ENCODE assay signal across 8 cellular contexts in the genomic region with DNA sequence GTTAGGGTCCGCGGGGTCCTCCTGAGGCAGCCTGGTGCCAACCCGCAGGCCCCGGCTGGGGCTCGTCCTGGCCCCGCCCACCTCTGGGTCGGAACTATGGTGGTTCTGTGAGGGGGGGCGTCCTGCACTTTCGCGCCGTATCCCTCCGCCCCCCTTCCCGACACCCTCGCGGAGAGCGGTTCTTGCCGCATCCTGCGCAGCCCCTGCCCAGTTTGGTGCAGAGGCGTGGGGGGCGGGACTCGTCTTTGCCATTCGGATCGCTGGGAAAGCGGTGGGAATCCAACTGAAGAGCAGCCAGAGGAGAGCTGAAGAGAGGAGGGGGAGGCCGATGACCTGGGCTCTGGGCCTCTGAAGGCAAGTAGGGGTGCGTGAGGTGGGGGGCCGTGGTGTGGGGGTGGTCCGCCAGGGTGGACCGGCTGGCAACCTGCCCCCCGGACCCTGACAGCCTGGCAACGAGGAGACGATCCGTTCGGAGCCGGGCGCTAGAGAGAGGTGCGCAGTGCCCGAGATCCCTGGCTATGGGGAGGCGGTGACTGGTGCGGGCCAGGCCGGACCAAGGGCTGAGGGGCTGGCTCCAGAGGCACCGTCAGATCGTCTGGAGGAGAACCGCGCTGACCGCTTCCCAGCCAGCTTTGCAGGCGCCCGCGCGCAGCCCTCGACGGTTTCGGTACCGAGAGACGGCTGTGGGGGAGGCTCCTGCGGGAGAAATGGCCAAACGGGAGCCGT. TPM values are rescaled to one million over a fixed set of nuclear protein-coding genes. Genes with fewer than 3 reads are reported as not detected.
A peak's percentile ranks its signal among the peaks of the same experiment; 100 is the strongest.
DNase-seq lines count a peak whose midpoint lies in the region; ATAC-seq and TF ChIP-seq lines count a peak whose summit lies in the region.

A gene with protein sequence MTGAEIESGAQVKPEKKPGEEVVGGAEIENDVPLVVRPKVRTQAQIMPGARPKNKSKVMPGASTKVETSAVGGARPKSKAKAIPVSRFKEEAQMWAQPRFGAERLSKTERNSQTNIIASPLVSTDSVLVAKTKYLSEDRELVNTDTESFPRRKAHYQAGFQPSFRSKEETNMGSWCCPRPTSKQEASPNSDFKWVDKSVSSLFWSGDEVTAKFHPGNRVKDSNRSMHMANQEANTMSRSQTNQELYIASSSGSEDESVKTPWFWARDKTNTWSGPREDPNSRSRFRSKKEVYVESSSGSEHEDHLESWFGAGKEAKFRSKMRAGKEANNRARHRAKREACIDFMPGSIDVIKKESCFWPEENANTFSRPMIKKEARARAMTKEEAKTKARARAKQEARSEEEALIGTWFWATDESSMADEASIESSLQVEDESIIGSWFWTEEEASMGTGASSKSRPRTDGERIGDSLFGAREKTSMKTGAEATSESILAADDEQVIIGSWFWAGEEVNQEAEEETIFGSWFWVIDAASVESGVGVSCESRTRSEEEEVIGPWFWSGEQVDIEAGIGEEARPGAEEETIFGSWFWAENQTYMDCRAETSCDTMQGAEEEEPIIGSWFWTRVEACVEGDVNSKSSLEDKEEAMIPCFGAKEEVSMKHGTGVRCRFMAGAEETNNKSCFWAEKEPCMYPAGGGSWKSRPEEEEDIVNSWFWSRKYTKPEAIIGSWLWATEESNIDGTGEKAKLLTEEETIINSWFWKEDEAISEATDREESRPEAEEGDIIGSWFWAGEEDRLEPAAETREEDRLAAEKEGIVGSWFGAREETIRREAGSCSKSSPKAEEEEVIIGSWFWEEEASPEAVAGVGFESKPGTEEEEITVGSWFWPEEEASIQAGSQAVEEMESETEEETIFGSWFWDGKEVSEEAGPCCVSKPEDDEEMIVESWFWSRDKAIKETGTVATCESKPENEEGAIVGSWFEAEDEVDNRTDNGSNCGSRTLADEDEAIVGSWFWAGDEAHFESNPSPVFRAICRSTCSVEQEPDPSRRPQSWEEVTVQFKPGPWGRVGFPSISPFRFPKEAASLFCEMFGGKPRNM (N-terminal part only) (plus strand): TSS at position 242 of the 726 bp plus-strand sequence. CDS start 2,431 bp downstream, outside the sequence.

- H3K36me3 Mint-ChIP-seq in activated naive CD8-positive, alpha-beta T cell treated with anti-CD3 and anti-CD28 coated beads, Interleukin-2, amount 10 ng/mL, durations not matched to agents 7 days and 5 days: no peaks in the 10 kb centered on the region

- TF ChIP-seq POLR2A in Peyer's patch (IDR thresholded peaks at IDR 0.05): no peak

- peak within 1 kb of the TSS; percentile 92 for H3K4me3 Mint-ChIP-seq in activated naive CD8-positive, alpha-beta T cell treated with anti-CD3 and anti-CD28 coated beads, Interleukin-2, amount 10 ng/mL, durations not matched to agents 7 days and 5 days

- H3K27me3 Mint-ChIP-seq in activated naive CD8-positive, alpha-beta T cell treated with anti-CD3 and anti-CD28 coated beads, Interleukin-2, amount 10 ng/mL, durations not matched to agents 7 days and 5 days: no peaks in the 10 kb centered on the region

- intact Hi-C loops in left cardiac atrium (cut with DNase I) (no loop called here), posterior cingulate gyrus (cut with DNase I) (loop anchor here (5.0 to 10.0 kb wide), 2 partner anchors 61 to 137 kb away; a partner anchor contains a TSS)

- H3K9me3 Mint-ChIP-seq in activated naive CD8-positive, alpha-beta T cell treated with anti-CD3 and anti-CD28 coated beads, Interleukin-2, amount 10 ng/mL, durations not matched to agents 7 days and 5 days: no peaks in the 10 kb centered on the region

- H3K9me3 ChIP-seq in Peyer's patch: no peaks in the 10 kb centered on the region

- peak; percentile 41 for ATAC-seq in GM21390 (IDR thresholded peaks at IDR 0.05; ENCODE audit: unreplicated experiment)
- peak; percentile 53 for ATAC-seq in activated naive CD8-positive, alpha-beta T cell treated with anti-CD3 and anti-CD28 coated beads, Interleukin-2, amount 10 ng/mL, durations not matched to agents 7 days and 5 days (ENCODE audit: low read depth)
- ATAC-seq in left cardiac atrium: peak; percentile 89 to 90
- ATAC-seq in GM18861 (IDR thresholded peaks at IDR 0.05; ENCODE audit: unreplicated experiment): no peak
- no peak for ATAC-seq in HG03159 (IDR thresholded peaks at IDR 0.05; ENCODE audit: unreplicated experiment)

- H3K4me1 ChIP-seq in Peyer's patch: no peaks in the 10 kb centered on the region

- H3K27ac ChIP-seq in Peyer's patch: peak within 1 kb of the TSS; percentile 54 to 76 (median 61)

- H3K4me1 Mint-ChIP-seq in activated naive CD8-positive, alpha-beta T cell treated with anti-CD3 and anti-CD28 coated beads, Interleukin-2, amount 10 ng/mL, durations not matched to agents 7 days and 5 days: peaks cover 5% of the 10 kb centered on the region

- no peak for TF ChIP-seq CTCF in Peyer's patch (IDR thresholded peaks at IDR 0.05)

- no peaks in the 10 kb centered on the region for H3K36me3 ChIP-seq in Peyer's patch

- POLR2A ChIA-PET in activated naive CD8-positive, alpha-beta T cell treated with anti-CD3 and anti-CD28 coated beads, Interleukin-2, amount 10 ng/mL, durations not matched to agents 7 days and 5 days (lab: Charles Lee): interaction anchor here (1.2 kb wide), 1 partner anchor 9 kb away, joined by 3 read pairs; no protein-coding TSS in a partner anchor

- DNase-seq in Peyer's patch: peak; percentile 50 to 78 (median 63)
- peak; percentile 50 for DNase-seq in activated naive CD8-positive, alpha-beta T cell treated with anti-CD3 and anti-CD28 coated beads, Interleukin-2, amount 10 ng/mL, durations not matched to agents 7 days and 5 days
- DNase-seq in left cardiac atrium: peak; percentile 76
- DNase-seq in posterior cingulate gyrus: peak; percentile 46 to 96 (median 68)
- DNase-seq in DMS153 treated with DMSO at 0.1 percent for 48 hours (lab: John Stamatoyannopoulos, UW; ENCODE audit: unreplicated experiment): no peak

- H3K27me3 ChIP-seq in Peyer's patch: no peaks in the 10 kb centered on the region

- H3K27ac Mint-ChIP-seq in activated naive CD8-positive, alpha-beta T cell treated with anti-CD3 and anti-CD28 coated beads, Interleukin-2, amount 10 ng/mL, durations not matched to agents 7 days and 5 days: peak within 1 kb of the TSS; percentile 90

- peak within 1 kb of the TSS; percentile 54 to 66 (median 58) for H3K4me3 ChIP-seq in Peyer's patch

RNA-seq across cellular contexts. Expression of the gene that starts here (rescaled TPM):
- total RNA-seq in Peyer's patch (10 to 100 TPM in 1 of 4 donors, 1 to 10 TPM in 3; 3.5 to 14.9 (median 5.8) TPM), left cardiac atrium (10 to 100 TPM; 10.1 to 15.4 TPM)
- total RNA-seq in activated naive CD8-positive, alpha-beta T cell treated with anti-CD3 and anti-CD28 coated beads, Interleukin-2, amount 10 ng/mL, durations not matched to agents 7 days and 5 days: 10 to 100 TPM; 12.7 to 14.0 TPM

Comparison
In these comparisons a context has a peak if more than half of its experiments do, and no peak if none do; other contexts are left out.
1. ATAC-seq: peak in GM21390 (single experiment), activated naive CD8-positive, alpha-beta T cell treated with anti-CD3 and anti-CD28 coated beads, Interleukin-2, amount 10 ng/mL, durations not matched to agents 7 days and 5 days (single experiment) and left cardiac atrium (2 of 2); none in GM18861 (single experiment) and HG03159 (single experiment).